1 cellular context compared by ENCODE assay signal in genomic region chr6:157221817-157222175, GRCh38.
TF ChIP-seq lines count a peak whose summit lies in the region.

No MANE protein-coding gene starts in this region.

TF ChIP-seq in H1, 55 proteins besides CTCF, POLR2A, EP300 and RAD21:
- TF ChIP-seq EZH2 (IDR thresholded peaks at IDR 0.05; ENCODE audit: low read depth, low read length, severe bottlenecking) (no peak), HDAC2 (IDR thresholded peaks at IDR 0.05; ENCODE audit: borderline replicate concordance in 1 of 2, low read depth in 2 of 2, low read length in 2 of 2) (no peak), TEAD4 (IDR thresholded peaks at IDR 0.05; ENCODE audit: low read depth, low read length) (no peak), SIX5 (IDR thresholded peaks at IDR 0.05; ENCODE audit: low read depth, low read length) (no peak), SP2 (IDR thresholded peaks at IDR 0.05; ENCODE audit: low read length) (no peak), GTF2F1 (IDR thresholded peaks at IDR 0.05; ENCODE audit: borderline replicate concordance, low read depth, low read length) (no peak), RBBP5 (IDR thresholded peaks at IDR 0.05; ENCODE audit: borderline replicate concordance, low read depth, low read length) (no peak), USF2 (IDR thresholded peaks at IDR 0.05; ENCODE audit: low read length) (no peak), TBP (IDR thresholded peaks at IDR 0.05; ENCODE audit: low read depth, low read length) (no peak), SIN3A (conservative IDR thresholded peaks at IDR 0.05 in 1 of 2, IDR thresholded peaks at IDR 0.05 in 1 of 2; ENCODE audit: low read depth in 1 of 2, low read length in 2 of 2) (no peak), CEBPB (IDR thresholded peaks at IDR 0.05; ENCODE audit: low read depth, low read length) (no peak), ATF3 (IDR thresholded peaks at IDR 0.05; ENCODE audit: insufficient read depth, low read depth, low read length) (no peak), SAP30 (IDR thresholded peaks at IDR 0.05; ENCODE audit: insufficient read depth, insufficient replicate concordance, low read length) (no peak), CBX5 (IDR thresholded peaks at IDR 0.05; ENCODE audit: low read depth, low read length) (no peak)
- TF ChIP-seq, protein P1, sequence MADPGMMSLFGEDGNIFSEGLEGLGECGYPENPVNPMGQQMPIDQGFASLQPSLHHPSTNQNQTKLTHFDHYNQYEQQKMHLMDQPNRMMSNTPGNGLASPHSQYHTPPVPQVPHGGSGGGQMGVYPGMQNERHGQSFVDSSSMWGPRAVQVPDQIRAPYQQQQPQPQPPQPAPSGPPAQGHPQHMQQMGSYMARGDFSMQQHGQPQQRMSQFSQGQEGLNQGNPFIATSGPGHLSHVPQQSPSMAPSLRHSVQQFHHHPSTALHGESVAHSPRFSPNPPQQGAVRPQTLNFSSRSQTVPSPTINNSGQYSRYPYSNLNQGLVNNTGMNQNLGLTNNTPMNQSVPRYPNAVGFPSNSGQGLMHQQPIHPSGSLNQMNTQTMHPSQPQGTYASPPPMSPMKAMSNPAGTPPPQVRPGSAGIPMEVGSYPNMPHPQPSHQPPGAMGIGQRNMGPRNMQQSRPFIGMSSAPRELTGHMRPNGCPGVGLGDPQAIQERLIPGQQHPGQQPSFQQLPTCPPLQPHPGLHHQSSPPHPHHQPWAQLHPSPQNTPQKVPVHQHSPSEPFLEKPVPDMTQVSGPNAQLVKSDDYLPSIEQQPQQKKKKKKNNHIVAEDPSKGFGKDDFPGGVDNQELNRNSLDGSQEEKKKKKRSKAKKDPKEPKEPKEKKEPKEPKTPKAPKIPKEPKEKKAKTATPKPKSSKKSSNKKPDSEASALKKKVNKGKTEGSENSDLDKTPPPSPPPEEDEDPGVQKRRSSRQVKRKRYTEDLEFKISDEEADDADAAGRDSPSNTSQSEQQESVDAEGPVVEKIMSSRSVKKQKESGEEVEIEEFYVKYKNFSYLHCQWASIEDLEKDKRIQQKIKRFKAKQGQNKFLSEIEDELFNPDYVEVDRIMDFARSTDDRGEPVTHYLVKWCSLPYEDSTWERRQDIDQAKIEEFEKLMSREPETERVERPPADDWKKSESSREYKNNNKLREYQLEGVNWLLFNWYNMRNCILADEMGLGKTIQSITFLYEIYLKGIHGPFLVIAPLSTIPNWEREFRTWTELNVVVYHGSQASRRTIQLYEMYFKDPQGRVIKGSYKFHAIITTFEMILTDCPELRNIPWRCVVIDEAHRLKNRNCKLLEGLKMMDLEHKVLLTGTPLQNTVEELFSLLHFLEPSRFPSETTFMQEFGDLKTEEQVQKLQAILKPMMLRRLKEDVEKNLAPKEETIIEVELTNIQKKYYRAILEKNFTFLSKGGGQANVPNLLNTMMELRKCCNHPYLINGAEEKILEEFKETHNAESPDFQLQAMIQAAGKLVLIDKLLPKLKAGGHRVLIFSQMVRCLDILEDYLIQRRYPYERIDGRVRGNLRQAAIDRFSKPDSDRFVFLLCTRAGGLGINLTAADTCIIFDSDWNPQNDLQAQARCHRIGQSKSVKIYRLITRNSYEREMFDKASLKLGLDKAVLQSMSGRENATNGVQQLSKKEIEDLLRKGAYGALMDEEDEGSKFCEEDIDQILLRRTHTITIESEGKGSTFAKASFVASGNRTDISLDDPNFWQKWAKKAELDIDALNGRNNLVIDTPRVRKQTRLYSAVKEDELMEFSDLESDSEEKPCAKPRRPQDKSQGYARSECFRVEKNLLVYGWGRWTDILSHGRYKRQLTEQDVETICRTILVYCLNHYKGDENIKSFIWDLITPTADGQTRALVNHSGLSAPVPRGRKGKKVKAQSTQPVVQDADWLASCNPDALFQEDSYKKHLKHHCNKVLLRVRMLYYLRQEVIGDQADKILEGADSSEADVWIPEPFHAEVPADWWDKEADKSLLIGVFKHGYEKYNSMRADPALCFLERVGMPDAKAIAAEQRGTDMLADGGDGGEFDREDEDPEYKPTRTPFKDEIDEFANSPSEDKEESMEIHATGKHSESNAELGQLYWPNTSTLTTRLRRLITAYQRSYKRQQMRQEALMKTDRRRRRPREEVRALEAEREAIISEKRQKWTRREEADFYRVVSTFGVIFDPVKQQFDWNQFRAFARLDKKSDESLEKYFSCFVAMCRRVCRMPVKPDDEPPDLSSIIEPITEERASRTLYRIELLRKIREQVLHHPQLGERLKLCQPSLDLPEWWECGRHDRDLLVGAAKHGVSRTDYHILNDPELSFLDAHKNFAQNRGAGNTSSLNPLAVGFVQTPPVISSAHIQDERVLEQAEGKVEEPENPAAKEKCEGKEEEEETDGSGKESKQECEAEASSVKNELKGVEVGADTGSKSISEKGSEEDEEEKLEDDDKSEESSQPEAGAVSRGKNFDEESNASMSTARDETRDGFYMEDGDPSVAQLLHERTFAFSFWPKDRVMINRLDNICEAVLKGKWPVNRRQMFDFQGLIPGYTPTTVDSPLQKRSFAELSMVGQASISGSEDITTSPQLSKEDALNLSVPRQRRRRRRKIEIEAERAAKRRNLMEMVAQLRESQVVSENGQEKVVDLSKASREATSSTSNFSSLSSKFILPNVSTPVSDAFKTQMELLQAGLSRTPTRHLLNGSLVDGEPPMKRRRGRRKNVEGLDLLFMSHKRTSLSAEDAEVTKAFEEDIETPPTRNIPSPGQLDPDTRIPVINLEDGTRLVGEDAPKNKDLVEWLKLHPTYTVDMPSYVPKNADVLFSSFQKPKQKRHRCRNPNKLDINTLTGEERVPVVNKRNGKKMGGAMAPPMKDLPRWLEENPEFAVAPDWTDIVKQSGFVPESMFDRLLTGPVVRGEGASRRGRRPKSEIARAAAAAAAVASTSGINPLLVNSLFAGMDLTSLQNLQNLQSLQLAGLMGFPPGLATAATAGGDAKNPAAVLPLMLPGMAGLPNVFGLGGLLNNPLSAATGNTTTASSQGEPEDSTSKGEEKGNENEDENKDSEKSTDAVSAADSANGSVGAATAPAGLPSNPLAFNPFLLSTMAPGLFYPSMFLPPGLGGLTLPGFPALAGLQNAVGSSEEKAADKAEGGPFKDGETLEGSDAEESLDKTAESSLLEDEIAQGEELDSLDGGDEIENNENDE (IDR thresholded peaks at IDR 0.05; ENCODE audit: insufficient replicate concordance, low read length): no peak
